Comparison of ENCODE assay signal across 15 cellular contexts in genomic region chr3:189157232-189158007, GRCh38. TPM values are rescaled to one million over a fixed set of nuclear protein-coding genes. Genes with fewer than 3 reads are reported as not detected.
A peak's percentile ranks its signal among the peaks of the same experiment; 100 is the strongest.
DNase-seq lines count a peak whose midpoint lies in the region; ATAC-seq and TF ChIP-seq lines count a peak whose summit lies in the region.
"Had no signal": no experiment of that assay in that cellular context is flagged by ENCODE, and none has a peak within 500 bp of the region (broad histone marks: within the 10 kb centered on the region; RNA-seq: fewer than 3 reads in every experiment).

No MANE protein-coding gene starts in this region.

- TF ChIP-seq CTCF in mammary epithelial cell (conservative IDR thresholded peaks at IDR 0.05 in 1 of 2, IDR thresholded peaks at IDR 0.05 in 1 of 2; ENCODE audit: extremely low read depth in 1 of 2, insufficient read depth in 1 of 2, low read depth in 1 of 2, low read length in 2 of 2) (no peak), breast epithelium (IDR thresholded peaks at IDR 0.05) (no peak), adrenal gland (IDR thresholded peaks at IDR 0.05) (no peak)

- CTCF ChIA-PET in mammary epithelial cell (lab: Charles Lee; ENCODE audit: low non-redundant PET): no interaction called here

- no peak overlapping the region for H3K4me2 ChIP-seq in mammary epithelial cell (ENCODE audit: insufficient read depth, low read depth, low read length)
- H3K4me2 ChIP-seq: BLaER1, GM23338 had no signal

- H3K4me1 ChIP-seq in mammary epithelial cell (ENCODE audit: insufficient read depth, low read length) (no peaks in the 10 kb centered on the region), breast epithelium (no peaks in the 10 kb centered on the region), adrenal gland (replicated peaks in 1 of 2) (no peaks in the 10 kb centered on the region)
- H3K4me1 ChIP-seq: BLaER1 had no signal

- DNase-seq in mammary epithelial cell (peak; percentile 54), breast epithelium (ENCODE audit: low spot score in 2 of 2) (no peak), cerebellar cortex (ENCODE audit: low spot score) (peak; percentile 99), adrenal gland (no peak), activated T-cell treated with anti-CD3 and anti-CD28 coated beads for 4 hours (no peak)
- DNase-seq: 8988T; AML-193; Calu3; CD8-positive, alpha-beta memory T cell; DMS 273 treated with DMSO at 0.1 percent for 48 hours; H7 had no signal

- dilution Hi-C loops in mammary epithelial cell (cut with HindIII; ENCODE audit: low sequenced_read_pairs): no loop called here

- in situ Hi-C loops in mammary epithelial cell (cut with MboI; ENCODE audit: low sequenced_read_pairs in 2 of 2): no loop called here

- no peaks in the 10 kb centered on the region for H3K9me3 ChIP-seq in mammary epithelial cell (replicated peaks; ENCODE audit: insufficient read depth, low read length)
- H3K9me3 ChIP-seq in breast epithelium: no peaks in the 10 kb centered on the region
- no peaks in the 10 kb centered on the region for H3K9me3 ChIP-seq in adrenal gland (replicated peaks in 1 of 3)
- H3K9me3 ChIP-seq: BLaER1 had no signal

- no peak overlapping the region for H3K9ac ChIP-seq in mammary epithelial cell (ENCODE audit: insufficient read depth, low read length)
- H3K9ac ChIP-seq: BLaER1 had no signal

- no peaks in the 10 kb centered on the region for H3K36me3 ChIP-seq in mammary epithelial cell (ENCODE audit: insufficient read depth, low read length)
- H3K36me3 ChIP-seq in breast epithelium: no peaks in the 10 kb centered on the region
- no peaks in the 10 kb centered on the region for H3K36me3 ChIP-seq in adrenal gland (replicated peaks in 1 of 2)
- H3K36me3 ChIP-seq: BLaER1 had no signal

- TF ChIP-seq POLR2A in breast epithelium (IDR thresholded peaks at IDR 0.05): no peak
- no peak for TF ChIP-seq POLR2A in adrenal gland (IDR thresholded peaks at IDR 0.05)

- H3K27me3 ChIP-seq in mammary epithelial cell (ENCODE audit: insufficient read depth, low read length) (no peaks in the 10 kb centered on the region), breast epithelium (no peaks in the 10 kb centered on the region), adrenal gland (no peaks in the 10 kb centered on the region)
- H3K27me3 ChIP-seq: BLaER1 had no signal

- intact Hi-C loops in mammary epithelial cell (cut with micrococcal nuclease): no loop called here
- intact Hi-C loops in breast epithelium (cut with DNase I; ENCODE audit: low total_unique reads): no loop called here
- intact Hi-C loops in adrenal gland (cut with DNase I): no loop called here

- H2AFZ ChIP-seq in mammary epithelial cell (ENCODE audit: low read depth, low read length): no peak overlapping the region
- H2AFZ ChIP-seq: GM23338 had no signal

- H3K27ac ChIP-seq in mammary epithelial cell (ENCODE audit: insufficient read depth, low read depth, low read length) (no peak overlapping the region), breast epithelium (no peak overlapping the region), adrenal gland (no peak overlapping the region)
- H3K27ac ChIP-seq: BLaER1 had no signal

- no peaks in the 10 kb centered on the region for H3K79me2 ChIP-seq in mammary epithelial cell (ENCODE audit: insufficient read depth, low read length)

- H3K4me3 ChIP-seq in mammary epithelial cell (replicated peaks in 1 of 3; ENCODE audit: insufficient read depth in 1 of 3, low read depth in 2 of 3, low read length in 3 of 3) (no peak overlapping the region), breast epithelium (no peak overlapping the region), adrenal gland (no peak overlapping the region)
- H3K4me3 ChIP-seq: BLaER1, GM23338 had no signal

- BruUV-seq in mammary epithelial cell (replicated peaks; lab: Mats Ljungman, UMichigan): no TSS peak

- ATAC-seq in esophagus mucosa (peak; percentile 73), HG03135 (IDR thresholded peaks at IDR 0.05; ENCODE audit: unreplicated experiment) (no peak)
- ATAC-seq: GM23338 had no signal

- H4K20me1 ChIP-seq in mammary epithelial cell (ENCODE audit: insufficient read depth, low read length): no peaks in the 10 kb centered on the region
- H4K20me1 ChIP-seq: BLaER1 had no signal

- 79% methylated on average over 11 of the region's 11 CpGs for WGBS in mammary epithelial cell (ENCODE audit: low coverage, missing lambda C conversion rate)
- 86 to 95% (median 92%) methylated on average over 10 to 11 of the region's 11 CpGs for WGBS in adrenal gland, 4 donors

RNA-seq across cellular contexts. Expression of gene TPRG1, which starts 14.4 kb away (rescaled TPM):
- 1 to 10 TPM in 1 of 2 donors, under 1 TPM in 1; 0.73 to 3.0 TPM for total RNA-seq in mammary epithelial cell
- polyA plus RNA-seq in mammary epithelial cell: 1.00 TPM
- polyA minus RNA-seq in mammary epithelial cell: not detected
- 10 to 100 TPM; 29.2 to 65.9 (median 31.9) TPM for total RNA-seq in breast epithelium
- total RNA-seq in esophagus mucosa: 30.4 TPM
- 1 to 10 TPM; 2.6 to 9.4 (median 3.9) TPM for total RNA-seq in adrenal gland
- polyA plus RNA-seq in adrenal gland: 1 to 10 TPM; 2.6 to 8.7 (median 5.1) TPM

Comparison
In these comparisons a context has a peak if more than half of its experiments do, and no peak if none do; other contexts are left out.
1. DNase-seq: peak in mammary epithelial cell (single experiment) and cerebellar cortex (single experiment); none in breast epithelium (0 of 2), adrenal gland (0 of 7) and activated T-cell treated with anti-CD3 and anti-CD28 coated beads for 4 hours (single experiment).